In the genomic region with DNA sequence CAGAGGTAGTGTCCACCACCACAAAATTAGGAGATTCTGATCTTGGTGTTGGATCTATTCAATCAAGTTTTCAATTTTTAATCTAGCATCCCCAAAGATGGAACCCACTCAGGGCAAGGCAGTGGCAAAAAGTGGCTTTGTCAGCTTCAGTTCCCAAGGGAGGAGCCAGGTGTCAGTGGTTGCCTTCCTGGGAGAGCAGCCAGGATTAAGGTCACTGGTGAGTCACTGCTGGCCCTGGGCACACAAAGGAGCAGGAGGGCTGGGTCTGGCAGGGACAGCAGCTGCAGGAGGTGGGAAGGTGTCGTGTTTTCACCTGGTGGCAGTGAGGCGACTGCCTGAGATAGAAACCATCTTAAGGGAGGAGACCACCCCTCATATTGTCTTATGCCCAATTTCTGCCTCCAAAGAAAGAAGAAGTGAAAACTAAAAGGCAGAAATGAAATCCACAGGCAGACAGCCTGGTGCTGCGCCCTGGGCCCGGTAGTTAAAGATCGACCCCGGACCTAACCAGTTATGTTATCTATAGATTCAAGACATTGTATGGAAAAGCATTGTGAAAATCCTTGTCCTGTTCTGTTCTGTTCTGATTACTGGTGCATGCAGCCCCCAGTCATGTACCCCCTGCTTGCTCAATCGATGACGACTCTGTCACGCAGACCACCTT, we compare ENCODE assay signal across 8 cellular contexts. TPM values are rescaled to one million over a fixed set of nuclear protein-coding genes. Genes with fewer than 3 reads are reported as not detected.
DNase-seq lines count a peak whose midpoint lies in the region.

No MANE protein-coding gene starts in this region.

- no peak overlapping the region for H3K27ac Mint-ChIP-seq in activated CD4-positive, alpha-beta memory T cell treated with anti-CD3 and anti-CD28 coated beads for 36 hours
- H3K27ac Mint-ChIP-seq in activated CD4-positive, alpha-beta memory T cell treated with anti-CD3 and anti-CD28 coated beads, Interleukin-2, amount 10 ng/mL, durations not matched to agents 7 days and 5 days: no peak overlapping the region

- no peak overlapping the region for H3K4me3 Mint-ChIP-seq in activated CD4-positive, alpha-beta memory T cell treated with anti-CD3 and anti-CD28 coated beads for 36 hours
- H3K4me3 Mint-ChIP-seq in activated CD4-positive, alpha-beta memory T cell treated with anti-CD3 and anti-CD28 coated beads, Interleukin-2, amount 10 ng/mL, durations not matched to agents 7 days and 5 days: no peak overlapping the region

- intact Hi-C loops in activated CD4-positive, alpha-beta memory T cell treated with anti-CD3 and anti-CD28 coated beads for 36 hours (cut with micrococcal nuclease): no loop called here

- no peaks in the 10 kb centered on the region for H3K27me3 Mint-ChIP-seq in activated CD4-positive, alpha-beta memory T cell treated with anti-CD3 and anti-CD28 coated beads for 36 hours
- H3K27me3 Mint-ChIP-seq in activated CD4-positive, alpha-beta memory T cell treated with anti-CD3 and anti-CD28 coated beads, Interleukin-2, amount 10 ng/mL, durations not matched to agents 7 days and 5 days: peaks cover 3% of the 10 kb centered on the region

- DNase-seq in AG20443 (ENCODE audit: low spot score) (peak; percentile 51), NCI-H1092 treated with DMSO at 0.1 percent for 48 hours (lab: John Stamatoyannopoulos, UW) (peak; percentile 77), SW480 (ENCODE audit: low spot score) (peak; percentile 91), iris pigment epithelial cell (ENCODE audit: low read depth) (peak; percentile 63), T-helper 9 cell (no peak), KBM-7 (no peak)
- no peak for DNase-seq in activated CD4-positive, alpha-beta memory T cell treated with anti-CD3 and anti-CD28 coated beads for 36 hours
- DNase-seq in activated CD4-positive, alpha-beta memory T cell treated with anti-CD3 and anti-CD28 coated beads, Interleukin-2, amount 10 ng/mL, durations not matched to agents 7 days and 5 days: no peak

- CTCF ChIA-PET in activated CD4-positive, alpha-beta memory T cell treated with anti-CD3 and anti-CD28 coated beads for 36 hours (lab: Charles Lee): interaction anchor here (1.0 to 1.3 kb wide), 2 partner anchors 40 to 41 kb away, joined by 3 to 4 read pairs; no protein-coding TSS in a partner anchor
- CTCF ChIA-PET in activated CD4-positive, alpha-beta memory T cell treated with anti-CD3 and anti-CD28 coated beads, Interleukin-2, amount 10 ng/mL, durations not matched to agents 7 days and 5 days (lab: Charles Lee): interaction anchor here (0.7 to 0.9 kb wide), 2 partner anchors 37 to 41 kb away, joined by 3 to 4 read pairs; no protein-coding TSS in a partner anchor

- H3K9me3 Mint-ChIP-seq in activated CD4-positive, alpha-beta memory T cell treated with anti-CD3 and anti-CD28 coated beads for 36 hours: no peaks in the 10 kb centered on the region
- H3K9me3 Mint-ChIP-seq in activated CD4-positive, alpha-beta memory T cell treated with anti-CD3 and anti-CD28 coated beads, Interleukin-2, amount 10 ng/mL, durations not matched to agents 7 days and 5 days: no peaks in the 10 kb centered on the region

- no peaks in the 10 kb centered on the region for H3K36me3 Mint-ChIP-seq in activated CD4-positive, alpha-beta memory T cell treated with anti-CD3 and anti-CD28 coated beads for 36 hours
- no peaks in the 10 kb centered on the region for H3K36me3 Mint-ChIP-seq in activated CD4-positive, alpha-beta memory T cell treated with anti-CD3 and anti-CD28 coated beads, Interleukin-2, amount 10 ng/mL, durations not matched to agents 7 days and 5 days (ENCODE audit: low read depth)

- POLR2A ChIA-PET in activated CD4-positive, alpha-beta memory T cell treated with anti-CD3 and anti-CD28 coated beads for 36 hours (lab: Charles Lee): interaction anchor here (0.6 kb wide), 1 partner anchor 343 kb away, joined by 3 read pairs; no protein-coding TSS in a partner anchor
- POLR2A ChIA-PET in activated CD4-positive, alpha-beta memory T cell treated with anti-CD3 and anti-CD28 coated beads, Interleukin-2, amount 10 ng/mL, durations not matched to agents 7 days and 5 days (lab: Charles Lee): no interaction called here

- peaks cover 6% of the 10 kb centered on the region for H3K4me1 Mint-ChIP-seq in activated CD4-positive, alpha-beta memory T cell treated with anti-CD3 and anti-CD28 coated beads for 36 hours (ENCODE audit: low read depth)
- H3K4me1 Mint-ChIP-seq in activated CD4-positive, alpha-beta memory T cell treated with anti-CD3 and anti-CD28 coated beads, Interleukin-2, amount 10 ng/mL, durations not matched to agents 7 days and 5 days: peaks cover 5% of the 10 kb centered on the region

- in situ Hi-C loops in KBM-7 (cut with MboI; ENCODE audit: low pct_unique_long_range_greater_than_20kb, low sequenced_read_pairs): no loop called here

RNA-seq across cellular contexts. Expression of gene KLHL25, which starts 5.9 kb away (rescaled TPM):
- 1 to 10 TPM; 5.3 to 5.7 TPM for total RNA-seq in activated CD4-positive, alpha-beta memory T cell treated with anti-CD3 and anti-CD28 coated beads for 36 hours
- 1 to 10 TPM; 4.3 to 4.4 TPM for total RNA-seq in activated CD4-positive, alpha-beta memory T cell treated with anti-CD3 and anti-CD28 coated beads, Interleukin-2, amount 10 ng/mL, durations not matched to agents 7 days and 5 days

Comparison
In these comparisons a context has a peak if more than half of its experiments do, and no peak if none do; other contexts are left out.
1. DNase-seq: peak in AG20443 (single experiment), NCI-H1092 treated with DMSO at 0.1 percent for 48 hours (single experiment), SW480 (single experiment) and iris pigment epithelial cell (single experiment); none in activated CD4-positive, alpha-beta memory T cell treated with anti-CD3 and anti-CD28 coated beads for 36 hours (single experiment), T-helper 9 cell (single experiment), KBM-7 (single experiment) and activated CD4-positive, alpha-beta memory T cell treated with anti-CD3 and anti-CD28 coated beads, Interleukin-2, amount 10 ng/mL, durations not matched to agents 7 days and 5 days (single experiment).